Comparison of ENCODE assay signal across 1 cellular context in the genomic region with DNA sequence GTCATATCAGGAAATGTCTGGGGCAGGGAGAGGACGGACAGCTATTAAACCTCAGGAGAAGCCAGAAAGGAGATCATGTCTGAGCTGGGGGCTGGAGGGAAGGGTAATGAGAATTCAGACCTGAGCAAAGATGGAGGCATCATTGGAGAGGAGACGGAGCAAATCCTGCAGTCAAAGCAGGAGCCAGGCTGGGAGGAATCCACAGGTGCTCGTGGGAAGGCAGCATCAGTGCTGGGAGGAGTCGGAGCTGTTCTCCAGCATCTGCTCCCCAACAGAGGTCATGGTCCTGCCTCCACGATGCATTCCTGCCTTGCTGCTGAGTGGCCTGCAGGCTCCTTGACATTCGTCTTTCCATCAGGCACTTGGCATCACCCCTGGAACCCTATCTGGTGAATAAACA.
TF ChIP-seq lines count a peak whose summit lies in the region.

No MANE protein-coding gene starts in this region.

TF ChIP-seq in H1, 55 proteins besides CTCF, POLR2A, EP300 and RAD21 (continued from another document):
- TF ChIP-seq, protein P1, sequence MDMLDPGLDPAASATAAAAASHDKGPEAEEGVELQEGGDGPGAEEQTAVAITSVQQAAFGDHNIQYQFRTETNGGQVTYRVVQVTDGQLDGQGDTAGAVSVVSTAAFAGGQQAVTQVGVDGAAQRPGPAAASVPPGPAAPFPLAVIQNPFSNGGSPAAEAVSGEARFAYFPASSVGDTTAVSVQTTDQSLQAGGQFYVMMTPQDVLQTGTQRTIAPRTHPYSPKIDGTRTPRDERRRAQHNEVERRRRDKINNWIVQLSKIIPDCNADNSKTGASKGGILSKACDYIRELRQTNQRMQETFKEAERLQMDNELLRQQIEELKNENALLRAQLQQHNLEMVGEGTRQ (IDR thresholded peaks at IDR 0.05; ENCODE audit: low read length) = no peak
- TF ChIP-seq SRF (IDR thresholded peaks at IDR 0.05; ENCODE audit: low read depth, low read length) = no peak
- no peak for TF ChIP-seq TBP (IDR thresholded peaks at IDR 0.05; ENCODE audit: low read depth, low read length)
- no peak for TF ChIP-seq SP4 (IDR thresholded peaks at IDR 0.05; ENCODE audit: low read length)
- TF ChIP-seq CBX5 (IDR thresholded peaks at IDR 0.05; ENCODE audit: low read depth, low read length) = no peak
- TF ChIP-seq SIRT6 (IDR thresholded peaks at IDR 0.05; ENCODE audit: low read length) = no peak
- no peak for TF ChIP-seq TAF7 (optimal IDR thresholded peaks at IDR 0.05; ENCODE audit: borderline replicate concordance, low read depth, low read length)
- no peak for TF ChIP-seq NANOG (IDR thresholded peaks at IDR 0.05; ENCODE audit: insufficient read depth, low read depth, low read length, poor library complexity, severe bottlenecking)
- TF ChIP-seq JUND (IDR thresholded peaks at IDR 0.05; ENCODE audit: low read length) = no peak
TF ChIP-seq in H1: peak in this region for 0.
